Comparison of ENCODE assay signal across 10 cellular contexts in genomic region chr5:132258102-132259060, GRCh38. TPM values are rescaled to one million over a fixed set of nuclear protein-coding genes. Genes with fewer than 3 reads are reported as not detected.
DNase-seq lines count a peak whose midpoint lies in the region; ATAC-seq and TF ChIP-seq lines count a peak whose summit lies in the region.
"Had no signal": no experiment of that assay in that cellular context is flagged by ENCODE, and none has a peak within 500 bp of the region (broad histone marks: within the 10 kb centered on the region; RNA-seq: fewer than 3 reads in every experiment).

No MANE protein-coding gene starts in this region.

- H3K9me3 Mint-ChIP-seq in activated T-cell treated with anti-CD3 and anti-CD28 coated beads, Interleukin-2, amount 50 U/mL, for 24 hours = no peaks in the 10 kb centered on the region
- no peaks in the 10 kb centered on the region for H3K9me3 Mint-ChIP-seq in memory B cell

- CTCF ChIA-PET in GM10248 (lab: Yijun Ruan, JAX) = interaction anchor here (1.0 to 9.0 kb wide), 7 partner anchors 11 to 68 kb away, joined by 3 to 104 read pairs (median 6); no protein-coding TSS in a partner anchor

- H3K36me3 Mint-ChIP-seq in activated T-cell treated with anti-CD3 and anti-CD28 coated beads, Interleukin-2, amount 50 U/mL, for 24 hours (ENCODE audit: low read depth) = no peaks in the 10 kb centered on the region
- H3K36me3 Mint-ChIP-seq in memory B cell = no peaks in the 10 kb centered on the region

- peak; percentile 31 for DNase-seq in activated T-cell treated with anti-CD3 and anti-CD28 coated beads, Interleukin-2, amount 50 U/mL, for 24 hours
- DNase-seq in activated T-cell treated with anti-CD3 and anti-CD28 coated beads for 4 hours (no peak), memory B cell (ENCODE audit: low spot score in 2 of 2) (no peak), upper lobe of right lung (peak; percentile 61), NCI-H774 (lab: John Stamatoyannopoulos, UW) (no peak), GM10248 (ENCODE audit: extremely low spot score) (no peak)
- DNase-seq: SIG-M5 had no signal

- no peak for TF ChIP-seq CTCF in upper lobe of right lung (IDR thresholded peaks at IDR 0.05)
- TF ChIP-seq CTCF in GM10248 (IDR thresholded peaks at IDR 0.05; ENCODE audit: control extremely low read depth, extremely low read depth, low read depth, missing control alignments) = no peak

- no peak overlapping the region for H3K27ac Mint-ChIP-seq in activated T-cell treated with anti-CD3 and anti-CD28 coated beads, Interleukin-2, amount 50 U/mL, for 24 hours
- H3K27ac Mint-ChIP-seq in memory B cell = no peak overlapping the region
- H3K27ac Mint-ChIP-seq: B cell had no signal

- peaks cover 0 to 3% of the 10 kb centered on the region in 2 donors for H3K36me3 ChIP-seq in duodenal mucosa (ENCODE audit: control insufficient read depth in 1 of 2, insufficient read depth in 2 of 2, low read length in 2 of 2)
- H3K36me3 ChIP-seq in upper lobe of right lung = no peaks in the 10 kb centered on the region

- intact Hi-C loops in upper lobe of right lung (cut with DNase I) = no loop called here

- H3K27me3 ChIP-seq in duodenal mucosa (ENCODE audit: control insufficient read depth in 1 of 2, insufficient read depth in 2 of 2, low read length in 2 of 2) (peaks cover 0 to 9% of the 10 kb centered on the region in 2 donors), upper lobe of right lung (peaks cover 7% of the 10 kb centered on the region)

- POLR2A ChIA-PET in GM10248 (lab: Yijun Ruan, JAX) = no interaction called here

- H3K4me3 ChIP-seq in duodenal mucosa (ENCODE audit: low read depth in 1 of 2, low read length in 2 of 2) = peak overlapping the region; percentile 61 to 64
- peak overlapping the region; percentile 48 for H3K4me3 ChIP-seq in upper lobe of right lung

- peaks cover 27% of the 10 kb centered on the region for H3K27me3 Mint-ChIP-seq in activated T-cell treated with anti-CD3 and anti-CD28 coated beads, Interleukin-2, amount 50 U/mL, for 24 hours
- H3K27me3 Mint-ChIP-seq in memory B cell = peaks cover 13% of the 10 kb centered on the region

- peaks cover 39% of the 10 kb centered on the region for H3K4me1 Mint-ChIP-seq in activated T-cell treated with anti-CD3 and anti-CD28 coated beads, Interleukin-2, amount 50 U/mL, for 24 hours (ENCODE audit: low read depth)
- no peaks in the 10 kb centered on the region for H3K4me1 Mint-ChIP-seq in memory B cell

- no peak overlapping the region for H3K4me3 Mint-ChIP-seq in activated T-cell treated with anti-CD3 and anti-CD28 coated beads, Interleukin-2, amount 50 U/mL, for 24 hours
- peak overlapping the region; percentile 13 for H3K4me3 Mint-ChIP-seq in memory B cell
- H3K4me3 Mint-ChIP-seq: B cell had no signal

- H3K4me1 ChIP-seq in duodenal mucosa (ENCODE audit: control insufficient read depth in 1 of 2, insufficient read depth in 2 of 2, low read length in 2 of 2) (peaks cover 23 to 29% of the 10 kb centered on the region in 2 donors), upper lobe of right lung (peaks cover 23% of the 10 kb centered on the region)

- peak overlapping the region; percentile 69 for H3K27ac ChIP-seq in duodenal mucosa (ENCODE audit: low read depth, low read length)
- H3K27ac ChIP-seq in upper lobe of right lung = peak overlapping the region; percentile 42

- peak overlapping the region; percentile 57 to 69 for H3K9ac ChIP-seq in duodenal mucosa (ENCODE audit: low read depth in 1 of 2, low read length in 2 of 2)

- ATAC-seq in memory B cell (ENCODE audit: low read depth) = no peak
- ATAC-seq in upper lobe of right lung = no peak
- no peak for ATAC-seq in HG02885 (IDR thresholded peaks at IDR 0.05; ENCODE audit: poor library complexity, unreplicated experiment)

- no peaks in the 10 kb centered on the region for H3K9me3 ChIP-seq in duodenal mucosa (ENCODE audit: control insufficient read depth in 1 of 2, low read length in 2 of 2)
- no peaks in the 10 kb centered on the region for H3K9me3 ChIP-seq in upper lobe of right lung

RNA-seq across cellular contexts. Expression of gene PDLIM4, which starts 0.9 kb away (rescaled TPM):
- total RNA-seq in upper lobe of right lung = 7.4 TPM
- total RNA-seq: B cell had no signal

RNA-seq across cellular contexts. Expression of gene P4HA2, which starts 30.7 kb away (rescaled TPM):
- total RNA-seq in upper lobe of right lung = 79.0 TPM

RNA-seq across cellular contexts. Expression of gene SLC22A4, which starts 35.8 kb away (rescaled TPM):
- 1.8 TPM for total RNA-seq in upper lobe of right lung
- total RNA-seq: B cell had no signal

Comparison
In these comparisons a context has a peak if more than half of its experiments do, and no peak if none do; other contexts are left out.
1. DNase-seq: peak in activated T-cell treated with anti-CD3 and anti-CD28 coated beads, Interleukin-2, amount 50 U/mL, for 24 hours (single experiment) and upper lobe of right lung (single experiment); none in activated T-cell treated with anti-CD3 and anti-CD28 coated beads for 4 hours (single experiment), memory B cell (0 of 2), NCI-H774 (single experiment) and GM10248 (single experiment).